Comparison of ENCODE assay signal across 10 cellular contexts in genomic region chr4:77854431-77855111, GRCh38. TPM values are rescaled to one million over a fixed set of nuclear protein-coding genes. Genes with fewer than 3 reads are reported as not detected.
DNase-seq lines count a peak whose midpoint lies in the region; ATAC-seq, FAIRE-seq and TF ChIP-seq lines count a peak whose summit lies in the region.
"Had no signal": no experiment of that assay in that cellular context is flagged by ENCODE, and none has a peak within 500 bp of the region (broad histone marks: within the 10 kb centered on the region; RNA-seq: fewer than 3 reads in every experiment).

No MANE protein-coding gene starts in this region.

- no peak overlapping the region for H2AFZ ChIP-seq in HepG2 (ENCODE audit: low read length)

- FAIRE-seq in HepG2 (lab: Jason Lieb, UNC) (no peak), bronchial epithelial cell (lab: Jason Lieb, UNC) (no peak)

- H3K4me3 Mint-ChIP-seq in memory B cell: peak overlapping the region; percentile 24

- no peaks in the 10 kb centered on the region for H3K79me2 ChIP-seq in HepG2 (ENCODE audit: insufficient read depth, low read length)

- POLR2A ChIA-PET in HepG2 (lab: Yijun Ruan, JAX): no interaction called here

- H3K4me3 ChIP-seq in liver (ENCODE audit: low read depth in 1 of 3, low read length in 3 of 3): no peak overlapping the region
- H3K4me3 ChIP-seq in HepG2 (replicated peaks in 1 of 3; ENCODE audit: insufficient read depth in 1 of 3, low read depth in 2 of 3, low read length in 3 of 3): no peak overlapping the region
- no peak overlapping the region for H3K4me3 ChIP-seq in bronchial epithelial cell (ENCODE audit: low read depth, low read length)
- no peak overlapping the region for H3K4me3 ChIP-seq in vagina
- H3K4me3 ChIP-seq: SJSA1 had no signal

- 68% methylated on average over 7 of the region's 7 CpGs for WGBS in liver
- WGBS in HepG2 (ENCODE audit: low lambda C conversion rate): 60% methylated on average over 7 of the region's 7 CpGs

- H3K4me1 ChIP-seq in liver (ENCODE audit: control insufficient read depth in 4 of 4, insufficient read depth in 4 of 4, low read length in 3 of 4): peaks cover 0 to 1% (median 0%) of the 10 kb centered on the region in 4 donors
- H3K4me1 ChIP-seq in HepG2 (ENCODE audit: insufficient read depth, low read length): no peaks in the 10 kb centered on the region
- H3K4me1 ChIP-seq in vagina: peaks cover 5% of the 10 kb centered on the region
- H3K4me1 ChIP-seq: SJSA1 had no signal

- TF ChIP-seq RAD21 in liver (IDR thresholded peaks at IDR 0.05): no peak
- no peak for TF ChIP-seq RAD21 in HepG2 (CRISPR knock-in tag; IDR thresholded peaks at IDR 0.05)

- ATAC-seq in HepG2: no peak
- no peak for ATAC-seq in memory B cell (ENCODE audit: low read depth)
- ATAC-seq in GM21723 (IDR thresholded peaks at IDR 0.05; ENCODE audit: unreplicated experiment): no peak
- no peak for ATAC-seq in HG02970 (IDR thresholded peaks at IDR 0.05; ENCODE audit: low FRiP score, unreplicated experiment)

- intact Hi-C loops in HepG2 (cut with micrococcal nuclease; ENCODE audit: unreplicated experiment) (no loop called here), vagina (cut with DNase I) (no loop called here)

- TF ChIP-seq CTCF in liver (IDR thresholded peaks at IDR 0.05; ENCODE audit: low read depth, low read length, missing input control) (no peak), HepG2 (CRISPR knock-in tag; IDR thresholded peaks at IDR 0.05) (no peak), bronchial epithelial cell (IDR thresholded peaks at IDR 0.05; ENCODE audit: insufficient read depth, low read length, severe bottlenecking) (no peak), vagina (IDR thresholded peaks at IDR 0.05) (no peak)

- no peaks in the 10 kb centered on the region for H3K27me3 ChIP-seq in liver (ENCODE audit: control insufficient read depth in 4 of 4, insufficient read depth in 4 of 4, low read length in 3 of 4)
- H3K27me3 ChIP-seq in HepG2 (ENCODE audit: control insufficient read depth in 1 of 2, insufficient read depth in 2 of 2, low read length in 2 of 2): no peaks in the 10 kb centered on the region
- H3K27me3 ChIP-seq in bronchial epithelial cell (ENCODE audit: control insufficient read depth, insufficient read depth, low read length): no peaks in the 10 kb centered on the region
- H3K27me3 ChIP-seq in vagina: no peaks in the 10 kb centered on the region
- H3K27me3 ChIP-seq: SJSA1 had no signal

- BruUV-seq in HepG2 (replicated peaks; lab: Mats Ljungman, UMichigan): no TSS peak

- H3K9me3 ChIP-seq in liver (ENCODE audit: control insufficient read depth in 4 of 4, low read length in 3 of 4) (no peaks in the 10 kb centered on the region), HepG2 (ENCODE audit: low read length) (no peaks in the 10 kb centered on the region), vagina (no peaks in the 10 kb centered on the region)
- H3K9me3 ChIP-seq: SJSA1 had no signal

- DNase-seq in HepG2 (ENCODE audit: low spot score) (no peak), bronchial epithelial cell (ENCODE audit: low read depth) (peak; percentile 35), memory B cell (ENCODE audit: low spot score in 2 of 2) (no peak), vagina (ENCODE audit: extremely low spot score in 2 of 2) (no peak), NCI-H1694 treated with DMSO at 0.1 percent for 48 hours (lab: John Stamatoyannopoulos, UW) (no peak)
- DNase-seq: nucleus accumbens had no signal

- H3K4me1 Mint-ChIP-seq in memory B cell: peaks cover 40% of the 10 kb centered on the region

- H3K27ac ChIP-seq in liver (ENCODE audit: low read depth in 1 of 2, low read length in 2 of 2) (peak overlapping the region; percentile 41 to 56), HepG2 (ENCODE audit: extremely low read length, insufficient read depth, low read length) (no peak overlapping the region), vagina (peak overlapping the region; percentile 60)
- H3K27ac ChIP-seq: SJSA1 had no signal

- no peaks in the 10 kb centered on the region for H3K36me3 Mint-ChIP-seq in memory B cell

- TF ChIP-seq EP300 in HepG2 (IDR thresholded peaks at IDR 0.05; ENCODE audit: low read depth in 2 of 2, low read length in 2 of 2) (no peak), HepG2 (CRISPR knock-in tag; IDR thresholded peaks at IDR 0.05; ENCODE audit: borderline replicate concordance) (no peak)

- TF ChIP-seq POLR2A in HepG2 (IDR thresholded peaks at IDR 0.05; ENCODE audit: insufficient read depth in 1 of 2, low read depth in 2 of 2, low read length in 2 of 2) (no peak), vagina (IDR thresholded peaks at IDR 0.05) (peak in 1 of 2 donors; percentile 11)

- peak overlapping the region; percentile 75 for H3K27ac Mint-ChIP-seq in memory B cell

- H3K36me3 ChIP-seq in liver (ENCODE audit: control insufficient read depth in 4 of 4, insufficient read depth in 3 of 4, low read depth in 1 of 4, low read length in 3 of 4): no peaks in the 10 kb centered on the region
- H3K36me3 ChIP-seq in HepG2 (replicated peaks in 1 of 2; ENCODE audit: control insufficient read depth in 1 of 2, insufficient read depth in 2 of 2, low read length in 2 of 2): no peaks in the 10 kb centered on the region
- H3K36me3 ChIP-seq in bronchial epithelial cell (ENCODE audit: control insufficient read depth, insufficient read depth, low read length): no peaks in the 10 kb centered on the region
- no peaks in the 10 kb centered on the region for H3K36me3 ChIP-seq in vagina
- H3K36me3 ChIP-seq: SJSA1 had no signal

- no peaks in the 10 kb centered on the region for H4K20me1 ChIP-seq in HepG2 (ENCODE audit: insufficient read depth, low read length)

- in situ Hi-C loops in HepG2 (cut with HindIII; ENCODE audit: extremely low pct_ligation_motif_present, low pct_unique_long_range_greater_than_20kb): no loop called here

- CTCF ChIA-PET in HepG2 (lab: Yijun Ruan, JAX; ENCODE audit: low intra/inter-chr PET ratio, low total read pairs): no interaction called here

- peak overlapping the region in 1 of 2 donors; percentile 27 for H3K9ac ChIP-seq in liver (ENCODE audit: low read depth in 1 of 2, low read length in 2 of 2)
- H3K9ac ChIP-seq in HepG2 (ENCODE audit: insufficient read depth, low read depth, low read length): no peak overlapping the region

- no peaks in the 10 kb centered on the region for H3K9me3 Mint-ChIP-seq in memory B cell

- H3K4me2 ChIP-seq in HepG2 (ENCODE audit: low read depth, low read length): no peak overlapping the region

- no peaks in the 10 kb centered on the region for H3K27me3 Mint-ChIP-seq in memory B cell

RNA-seq across cellular contexts. Expression of gene MRPL1, which starts 8.1 kb away (rescaled TPM):
- 10 to 100 TPM; 10.5 to 16.6 TPM for total RNA-seq in liver
- polyA plus RNA-seq in liver: 10 to 100 TPM; 15.7 to 20.6 TPM
- total RNA-seq in HepG2 (2016; rRNA removed; fragmentation: Illumina TruSeq; extraction: Trizol): 61.5 and 86.1 TPM in 2 replicates
- 24.2 and 24.6 TPM in 2 replicates for total RNA-seq in HepG2 (2016; cell fraction: cytosol; rRNA removed; fragmentation: Illumina TruSeq; extraction: Trizol; ENCODE audit: low read depth)
- 59.8 and 88.0 TPM in 2 replicates for total RNA-seq in HepG2 (2016; cell fraction: insoluble cytoplasmic fraction; rRNA removed; fragmentation: Illumina TruSeq; extraction: Trizol)
- 28.9 and 30.9 TPM in 2 replicates for total RNA-seq in HepG2 (2016; cell fraction: membrane; rRNA removed; fragmentation: Illumina TruSeq; extraction: Trizol)
- 37.9 and 38.5 TPM in 2 replicates for total RNA-seq in HepG2 (2016; cell fraction: nucleus; rRNA removed; fragmentation: Illumina TruSeq; extraction: Trizol)
- polyA plus RNA-seq in HepG2 (2011; rRNA removed): 14.7 and 23.3 TPM in 2 replicates
- 7.4 and 10.3 TPM in 2 replicates for polyA plus RNA-seq in HepG2 (2011; cell fraction: cytosol; rRNA removed)
- polyA plus RNA-seq in HepG2 (2011; cell fraction: nucleus; rRNA removed): 3.6 and 6.4 TPM in 2 replicates
- polyA plus RNA-seq in HepG2 (2012): 17.1 and 30.1 TPM in 2 replicates
- 17.6 and 17.9 TPM in 2 replicates for polyA plus RNA-seq in HepG2 (2016; cell fraction: cytosol; fragmentation: Illumina TruSeq; extraction: Trizol; ENCODE audit: low read depth)
- 78.7 and 83.9 TPM in 2 replicates for polyA plus RNA-seq in HepG2 (2016; cell fraction: insoluble cytoplasmic fraction; fragmentation: Illumina TruSeq; extraction: Trizol; ENCODE audit: low read depth)
- 21.9 and 24.3 TPM in 2 replicates for polyA plus RNA-seq in HepG2 (2016; cell fraction: membrane; fragmentation: Illumina TruSeq; extraction: Trizol; ENCODE audit: low read depth)
- polyA plus RNA-seq in HepG2 (2016; cell fraction: nucleus; fragmentation: Illumina TruSeq; extraction: Trizol; ENCODE audit: insufficient read depth, low read depth): 34.0 and 38.0 TPM in 2 replicates
- polyA minus RNA-seq in HepG2 (2011; rRNA and poly(A)+ RNA removed; ENCODE audit: low replicate concordance): 2.9 and 3.6 TPM in 2 replicates
- 7.6 and 8.1 TPM in 2 replicates for polyA minus RNA-seq in HepG2 (2011; cell fraction: cytosol; rRNA and poly(A)+ RNA removed)
- polyA minus RNA-seq in HepG2 (2011; cell fraction: nucleus; rRNA and poly(A)+ RNA removed): 33.4 and 37.1 TPM in 2 replicates
- 24.7 and 29.4 TPM in 2 replicates for total RNA-seq in bronchial epithelial cell
- total RNA-seq in vagina: 20.1 TPM

RNA-seq across cellular contexts. Expression of gene CNOT6L, which starts 35.4 kb away (rescaled TPM):
- total RNA-seq in liver (10 to 100 TPM; 14.8 to 17.7 TPM), HepG2 (2016; rRNA removed; fragmentation: Illumina TruSeq; extraction: Trizol) (13.5 and 33.3 TPM in 2 replicates), bronchial epithelial cell (15.0 and 16.3 TPM in 2 replicates), vagina (22.1 TPM)
- polyA plus RNA-seq in liver (1 to 10 TPM; 4.4 to 6.2 TPM), HepG2 (2011; rRNA removed) (7.2 and 7.9 TPM in 2 replicates)
- 58.5 and 71.5 TPM in 2 replicates for total RNA-seq in HepG2 (2016; cell fraction: cytosol; rRNA removed; fragmentation: Illumina TruSeq; extraction: Trizol; ENCODE audit: low read depth)
- 14.5 and 30.1 TPM in 2 replicates for total RNA-seq in HepG2 (2016; cell fraction: insoluble cytoplasmic fraction; rRNA removed; fragmentation: Illumina TruSeq; extraction: Trizol)
- total RNA-seq in HepG2 (2016; cell fraction: membrane; rRNA removed; fragmentation: Illumina TruSeq; extraction: Trizol): 17.4 and 18.7 TPM in 2 replicates
- 17.2 and 19.6 TPM in 2 replicates for total RNA-seq in HepG2 (2016; cell fraction: nucleus; rRNA removed; fragmentation: Illumina TruSeq; extraction: Trizol)
- polyA plus RNA-seq in HepG2 (2011; cell fraction: cytosol; rRNA removed): 3.4 and 5.3 TPM in 2 replicates
- polyA plus RNA-seq in HepG2 (2011; cell fraction: nucleus; rRNA removed): 6.9 and 8.7 TPM in 2 replicates
- polyA plus RNA-seq in HepG2 (2012): 12.0 and 14.2 TPM in 2 replicates
- 0.74 and 0.78 TPM in 2 replicates for polyA plus RNA-seq in HepG2 (2016; cell fraction: cytosol; fragmentation: Illumina TruSeq; extraction: Trizol; ENCODE audit: low read depth)
- polyA plus RNA-seq in HepG2 (2016; cell fraction: insoluble cytoplasmic fraction; fragmentation: Illumina TruSeq; extraction: Trizol; ENCODE audit: low read depth): 17.9 and 19.3 TPM in 2 replicates
- polyA plus RNA-seq in HepG2 (2016; cell fraction: membrane; fragmentation: Illumina TruSeq; extraction: Trizol; ENCODE audit: low read depth): 4.2 and 4.3 TPM in 2 replicates
- polyA plus RNA-seq in HepG2 (2016; cell fraction: nucleus; fragmentation: Illumina TruSeq; extraction: Trizol; ENCODE audit: insufficient read depth, low read depth): 12.5 and 14.3 TPM in 2 replicates
- 21.7 and 27.8 TPM in 2 replicates for polyA minus RNA-seq in HepG2 (2011; rRNA and poly(A)+ RNA removed; ENCODE audit: low replicate concordance)
- 27.0 and 36.9 TPM in 2 replicates for polyA minus RNA-seq in HepG2 (2011; cell fraction: cytosol; rRNA and poly(A)+ RNA removed)
- polyA minus RNA-seq in HepG2 (2011; cell fraction: nucleus; rRNA and poly(A)+ RNA removed): 45.2 and 52.0 TPM in 2 replicates
